ENCODE assay signal across 9 cellular contexts in genomic region chr11:61004037-61004641, GRCh38. TPM values are rescaled to one million over a fixed set of nuclear protein-coding genes. Genes with fewer than 3 reads are reported as not detected.
DNase-seq lines count a peak whose midpoint lies in the region; TF ChIP-seq lines count a peak whose summit lies in the region.
"Had no signal": no experiment of that assay in that cellular context is flagged by ENCODE, and none has a peak within 500 bp of the region (broad histone marks: within the 10 kb centered on the region; RNA-seq: fewer than 3 reads in every experiment).

No MANE protein-coding gene starts in this region.

- no peaks in the 10 kb centered on the region for H3K36me3 ChIP-seq in NT2/D1 (ENCODE audit: insufficient read depth, insufficient read length, low read length)

- no peak overlapping the region for H3K4me3 ChIP-seq in NT2/D1 (ENCODE audit: insufficient read length, low read depth)
- no peak overlapping the region for H3K4me3 ChIP-seq in astrocyte of the cerebellum (ENCODE audit: low read depth, low read length)
- H3K4me3 ChIP-seq in skeletal muscle cell (ENCODE audit: low read depth, low read length), result no peak overlapping the region
- H3K4me3 ChIP-seq in dorsolateral prefrontal cortex, result no peak overlapping the region
- H3K4me3 ChIP-seq: GM23248 had no signal

- in situ Hi-C loops in astrocyte of the cerebellum (cut with HindIII; ENCODE audit: low sequenced_read_pairs), result no loop called here

- DNase-seq in NCI-H345 treated with DMSO at 0.1 percent for 48 hours (lab: John Stamatoyannopoulos, UW; ENCODE audit: unreplicated experiment) (peak; percentile 10), NCI-H345 (lab: John Stamatoyannopoulos, UW) (no peak), NT2/D1 (ENCODE audit: low read depth, low spot score) (no peak), astrocyte of the cerebellum (ENCODE audit: low read depth) (peak; percentile 80), skeletal muscle cell (ENCODE audit: low read depth) (peak; percentile 32), HT-29 (ENCODE audit: low spot score) (no peak), dorsolateral prefrontal cortex (no peak), NCI-H526 treated with DMSO at 0.1 percent for 48 hours (lab: John Stamatoyannopoulos, UW) (no peak)
- DNase-seq: GM23248 had no signal

- H3K27me3 ChIP-seq in NT2/D1 (ENCODE audit: insufficient read depth, insufficient read length) (peaks cover 18% of the 10 kb centered on the region), dorsolateral prefrontal cortex (peaks cover 0 to 30% (median 16%) of the 10 kb centered on the region in 45 donors)

- H3K9ac ChIP-seq in NT2/D1 (ENCODE audit: insufficient read length, low read depth), result peak overlapping the region; percentile 23
- H3K9ac ChIP-seq: GM23248 had no signal

- H3K27ac ChIP-seq in dorsolateral prefrontal cortex, result peak overlapping the region in 1 of 59 donors; percentile 2
- H3K27ac ChIP-seq: GM23248 had no signal

- H3K4me1 ChIP-seq in NT2/D1 (ENCODE audit: insufficient read depth, insufficient read length), result peaks cover 25% of the 10 kb centered on the region

- no peaks in the 10 kb centered on the region for H3K9me3 ChIP-seq in NT2/D1 (ENCODE audit: insufficient read depth, low read length)

- intact Hi-C loops in dorsolateral prefrontal cortex (cut with DNase I), result no loop called here

- TF ChIP-seq CTCF in astrocyte of the cerebellum (IDR thresholded peaks at IDR 0.05; ENCODE audit: low read depth, low read length, missing control alignments), result no peak
- TF ChIP-seq CTCF in dorsolateral prefrontal cortex (IDR thresholded peaks at IDR 0.05 in 54 of 56, conservative IDR thresholded peaks at IDR 0.05 in 2 of 56; ENCODE audit: low read depth in 1 of 56, partially characterized antibody in 56 of 56), result no peak

RNA-seq across cellular contexts. Expression of gene CD6, which starts 32.7 kb away (rescaled TPM):
- 0.53 and 2.1 TPM in 2 replicates for total RNA-seq in HT-29 (2014; rRNA removed; shearing (Covaris generic))
- total RNA-seq in dorsolateral prefrontal cortex, result 1 to 10 TPM in 89 of 120 experiments, under 1 TPM in 31; 0.26 to 5.3 (median 1.7) TPM
- total RNA-seq: GM23248 had no signal

RNA-seq across cellular contexts. Expression of gene SLC15A3, which starts 52.2 kb away (rescaled TPM):
- total RNA-seq in HT-29 (2014; rRNA removed; shearing (Covaris generic)), result 1.4 and 2.6 TPM in 2 replicates
- 10 to 100 TPM in 57 of 120 experiments, 1 to 10 TPM in 63; 3.9 to 21.8 (median 9.7) TPM for total RNA-seq in dorsolateral prefrontal cortex

Comparison
In these comparisons a context has a peak if more than half of its experiments do, and no peak if none do; other contexts are left out.
1. DNase-seq: peak in NCI-H345 treated with DMSO at 0.1 percent for 48 hours (single experiment), astrocyte of the cerebellum (single experiment) and skeletal muscle cell (single experiment); none in NCI-H345 (single experiment), NT2/D1 (single experiment), HT-29 (single experiment), dorsolateral prefrontal cortex (0 of 10) and NCI-H526 treated with DMSO at 0.1 percent for 48 hours (single experiment).